In genomic region chr3:132079150-132079549, GRCh38 we compare ENCODE assay signal across 21 cellular contexts. TPM values are rescaled to one million over a fixed set of nuclear protein-coding genes. Genes with fewer than 3 reads are reported as not detected.
"Had no signal": no experiment of that assay in that cellular context is flagged by ENCODE, and none has a peak within 500 bp of the region (broad histone marks: within the 10 kb centered on the region; RNA-seq: fewer than 3 reads in every experiment).

No MANE protein-coding gene starts in this region.

- H3K4me3 ChIP-seq: body of pancreas, gastrocnemius medialis, lower lobe of right lung, right lobe of liver, spleen, tibial nerve had no signal

- H3K27me3 ChIP-seq: body of pancreas, gastrocnemius medialis, right lobe of liver, spleen, tibial nerve had no signal

- DNase-seq: activated CD4-positive, alpha-beta T cell treated with anti-CD3 and anti-CD28 coated beads for 48 hours; activated CD8-positive, alpha-beta memory T cell treated with anti-CD3 and anti-CD28 coated beads, Interleukin-2, amount 50 U/mL, for 48 hours; activated CD8-positive, alpha-beta T cell treated with anti-CD3 and anti-CD28 coated beads, Interleukin-2, amount 10 ng/mL, durations not matched to agents 7 days and 5 days; activated naive CD4-positive, alpha-beta T cell; activated naive CD8-positive, alpha-beta T cell treated with anti-CD3 and anti-CD28 coated beads, Interleukin-2, amount 50 U/mL, for 24 hours; body of pancreas; gastrocnemius medialis; kidney glomerular epithelial cell; lower lobe of right lung; naive thymus-derived CD4-positive, alpha-beta T cell; right lobe of liver; spleen; stimulated activated CD4-positive, alpha-beta T cell treated with anti-CD3 and anti-CD28 coated beads, Interleukin-1b, Interleukin-23, amount 100 ng/mL, for 48 hours; T-helper 1 cell had no signal

- H3K9me3 ChIP-seq: body of pancreas, gastrocnemius medialis, lower lobe of right lung, right lobe of liver, spleen, tibial nerve had no signal

- ATAC-seq: activated CD8-positive, alpha-beta T cell treated with anti-CD3 and anti-CD28 coated beads, Interleukin-2, amount 10 ng/mL, durations not matched to agents 7 days and 5 days; activated naive CD8-positive, alpha-beta T cell treated with anti-CD3 and anti-CD28 coated beads, Interleukin-2, amount 50 U/mL, for 24 hours; body of pancreas; gastrocnemius medialis; lower lobe of right lung; naive thymus-derived CD4-positive, alpha-beta T cell; right lobe of liver; stimulated activated memory B cell treated with anti-CD40 and anti-IgM and Interleukin-4, amounts not matched to agents 10 μg/mL and 1 μg/mL and 100 μg/mL, for 72 hours; WTC11 had no signal

- H3K27ac ChIP-seq: body of pancreas, gastrocnemius medialis, lower lobe of right lung, right lobe of liver, spleen, tibial nerve had no signal

- H3K36me3 ChIP-seq: gastrocnemius medialis, lower lobe of right lung, right lobe of liver, spleen, tibial nerve had no signal

- H3K4me1 ChIP-seq: body of pancreas, gastrocnemius medialis, lower lobe of right lung, right lobe of liver, spleen, tibial nerve had no signal

RNA-seq across cellular contexts. Expression of gene CPNE4, which starts 44.3 kb away (rescaled TPM):
- total RNA-seq: activated CD8-positive, alpha-beta T cell treated with anti-CD3 and anti-CD28 coated beads, Interleukin-2, amount 10 ng/mL, durations not matched to agents 7 days and 5 days; activated T-helper 1 cell treated with anti-CD3 and anti-CD28 coated beads, Interleukin-12 subunit alpha, Interleukin-12 subunit beta, Interleukin-2, Interleukin-4 antibody, amounts not matched to agents 30 ng/mL and 10 ng/mL and 1 ng/mL, durations not matched to agents 14 hours and 24 hours and 36 hours; body of pancreas; dermis microvascular lymphatic vessel endothelial cell; gastrocnemius medialis; naive thymus-derived CD4-positive, alpha-beta T cell; posterior vena cava; right lobe of liver; subcutaneous adipose tissue had no signal
- polyA plus RNA-seq: naive thymus-derived CD4-positive, alpha-beta T cell had no signal
